Comparison of ENCODE assay signal across 1 cellular context in genomic region chr18:45557779-45558178, GRCh38.
TF ChIP-seq lines count a peak whose summit lies in the region.

No MANE protein-coding gene starts in this region.

TF ChIP-seq in WTC11, 78 proteins besides CTCF, POLR2A, EP300 and RAD21 (continued from another document):
- no peak for TF ChIP-seq CDX4 (CRISPR knock-in tag; IDR thresholded peaks at IDR 0.05; ENCODE audit: borderline replicate concordance)
- no peak for TF ChIP-seq NFE2L1 (CRISPR knock-in tag; IDR thresholded peaks at IDR 0.05)
- TF ChIP-seq ATF3 (CRISPR knock-in tag; conservative IDR thresholded peaks at IDR 0.05): no peak
